1 cellular context compared by ENCODE assay signal in the genomic region with DNA sequence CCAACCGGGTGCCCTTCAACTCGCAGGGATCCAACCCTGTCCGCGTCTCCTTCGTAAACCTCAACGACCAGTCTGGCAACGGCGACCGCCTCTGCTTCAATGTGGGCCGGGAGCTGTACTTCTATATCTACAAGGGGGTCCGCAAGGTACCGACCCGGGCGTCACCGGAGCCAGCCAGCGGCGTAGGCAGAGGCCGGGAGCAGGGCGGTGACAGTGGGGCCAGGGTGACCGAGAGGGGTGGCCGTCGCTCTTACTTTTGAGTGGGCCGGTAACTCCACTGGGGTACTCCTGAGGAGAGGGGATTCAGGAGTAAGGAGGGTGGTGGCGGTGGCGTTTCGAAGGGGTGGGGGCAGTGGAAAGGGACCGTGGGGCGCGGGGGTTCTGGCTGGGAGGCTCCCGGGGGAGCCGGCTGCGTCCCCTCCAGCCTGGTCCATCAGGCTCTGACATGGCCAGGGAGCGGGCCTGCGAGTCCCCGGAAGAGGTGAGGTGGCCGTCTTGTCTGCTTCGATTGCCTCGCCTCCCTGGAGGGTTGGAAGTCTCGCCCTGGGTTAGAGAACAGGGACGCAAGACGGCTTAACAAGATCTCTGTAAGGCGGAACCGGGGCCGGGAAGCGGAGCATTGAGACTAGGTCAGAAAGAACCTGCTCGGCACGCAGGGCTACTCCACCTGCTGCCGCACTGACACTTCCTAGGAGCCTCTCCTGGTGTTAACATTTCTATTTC.
TF ChIP-seq lines count a peak whose summit lies in the region.

No MANE protein-coding gene starts in this region.

TF ChIP-seq in HepG2, 621 proteins besides CTCF, POLR2A, EP300 and RAD21 (continued from another document and continues in another):
- TF ChIP-seq, protein P1, sequence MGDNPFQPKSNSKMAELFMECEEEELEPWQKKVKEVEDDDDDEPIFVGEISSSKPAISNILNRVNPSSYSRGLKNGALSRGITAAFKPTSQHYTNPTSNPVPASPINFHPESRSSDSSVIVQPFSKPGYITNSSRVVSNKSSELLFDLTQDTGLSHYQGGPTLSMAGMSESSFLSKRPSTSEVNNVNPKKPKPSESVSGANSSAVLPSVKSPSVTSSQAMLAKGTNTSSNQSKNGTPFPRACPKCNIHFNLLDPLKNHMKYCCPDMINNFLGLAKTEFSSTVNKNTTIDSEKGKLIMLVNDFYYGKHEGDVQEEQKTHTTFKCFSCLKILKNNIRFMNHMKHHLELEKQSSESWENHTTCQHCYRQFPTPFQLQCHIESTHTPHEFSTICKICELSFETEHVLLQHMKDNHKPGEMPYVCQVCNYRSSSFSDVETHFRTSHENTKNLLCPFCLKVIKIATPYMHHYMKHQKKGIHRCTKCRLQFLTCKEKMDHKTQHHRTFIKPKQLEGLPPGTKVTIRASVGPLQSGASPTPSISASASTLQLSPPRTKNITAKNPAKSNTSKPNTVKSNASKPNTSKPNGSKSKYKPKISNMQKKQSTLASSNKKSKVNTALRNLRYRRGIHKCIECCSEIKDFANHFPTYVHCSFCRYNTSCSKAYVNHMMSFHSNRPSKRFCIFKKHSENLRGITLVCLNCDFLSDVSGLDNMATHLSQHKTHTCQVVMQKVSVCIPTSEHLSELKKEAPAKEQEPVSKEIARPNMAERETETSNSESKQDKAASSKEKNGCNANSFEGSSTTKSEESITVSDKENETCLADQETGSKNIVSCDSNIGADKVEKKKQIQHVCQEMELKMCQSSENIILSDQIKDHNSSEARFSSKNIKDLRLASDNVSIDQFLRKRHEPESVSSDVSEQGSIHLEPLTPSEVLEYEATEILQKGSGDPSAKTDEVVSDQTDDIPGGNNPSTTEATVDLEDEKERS (CRISPR knock-in tag; IDR thresholded peaks at IDR 0.05): no peak
- TF ChIP-seq, protein P2, sequence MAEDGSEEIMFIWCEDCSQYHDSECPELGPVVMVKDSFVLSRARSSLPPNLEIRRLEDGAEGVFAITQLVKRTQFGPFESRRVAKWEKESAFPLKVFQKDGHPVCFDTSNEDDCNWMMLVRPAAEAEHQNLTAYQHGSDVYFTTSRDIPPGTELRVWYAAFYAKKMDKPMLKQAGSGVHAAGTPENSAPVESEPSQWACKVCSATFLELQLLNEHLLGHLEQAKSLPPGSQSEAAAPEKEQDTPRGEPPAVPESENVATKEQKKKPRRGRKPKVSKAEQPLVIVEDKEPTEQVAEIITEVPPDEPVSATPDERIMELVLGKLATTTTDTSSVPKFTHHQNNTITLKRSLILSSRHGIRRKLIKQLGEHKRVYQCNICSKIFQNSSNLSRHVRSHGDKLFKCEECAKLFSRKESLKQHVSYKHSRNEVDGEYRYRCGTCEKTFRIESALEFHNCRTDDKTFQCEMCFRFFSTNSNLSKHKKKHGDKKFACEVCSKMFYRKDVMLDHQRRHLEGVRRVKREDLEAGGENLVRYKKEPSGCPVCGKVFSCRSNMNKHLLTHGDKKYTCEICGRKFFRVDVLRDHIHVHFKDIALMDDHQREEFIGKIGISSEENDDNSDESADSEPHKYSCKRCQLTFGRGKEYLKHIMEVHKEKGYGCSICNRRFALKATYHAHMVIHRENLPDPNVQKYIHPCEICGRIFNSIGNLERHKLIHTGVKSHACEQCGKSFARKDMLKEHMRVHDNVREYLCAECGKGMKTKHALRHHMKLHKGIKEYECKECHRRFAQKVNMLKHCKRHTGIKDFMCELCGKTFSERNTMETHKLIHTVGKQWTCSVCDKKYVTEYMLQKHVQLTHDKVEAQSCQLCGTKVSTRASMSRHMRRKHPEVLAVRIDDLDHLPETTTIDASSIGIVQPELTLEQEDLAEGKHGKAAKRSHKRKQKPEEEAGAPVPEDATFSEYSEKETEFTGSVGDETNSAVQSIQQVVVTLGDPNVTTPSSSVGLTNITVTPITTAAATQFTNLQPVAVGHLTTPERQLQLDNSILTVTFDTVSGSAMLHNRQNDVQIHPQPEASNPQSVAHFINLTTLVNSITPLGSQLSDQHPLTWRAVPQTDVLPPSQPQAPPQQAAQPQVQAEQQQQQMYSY (CRISPR knock-in tag; IDR thresholded peaks at IDR 0.05): no peak
- TF ChIP-seq KLF6 (CRISPR knock-in tag; IDR thresholded peaks at IDR 0.05) (no peak), KDM5B (CRISPR knock-in tag; IDR thresholded peaks at IDR 0.05; ENCODE audit: borderline replicate concordance) (0 out of 2 replicates have a peak, but pooled peaks have one; percentile 24), PHF5A (CRISPR knock-in tag; IDR thresholded peaks at IDR 0.05; ENCODE audit: low read depth, unreplicated experiment) (no peak), SMYD3 (CRISPR knock-in tag; IDR thresholded peaks at IDR 0.05) (no peak), ZEB1 (IDR thresholded peaks at IDR 0.05; ENCODE audit: insufficient replicate concordance, low read depth) (no peak), ZBTB7A (CRISPR knock-in tag; IDR thresholded peaks at IDR 0.05) (no peak; the same call in 1 of the 2 replicates), KAT7 (CRISPR knock-in tag; IDR thresholded peaks at IDR 0.05; ENCODE audit: borderline replicate concordance) (no peak; the same call in 1 of the 2 replicates), PHF8 (CRISPR knock-in tag; IDR thresholded peaks at IDR 0.05) (peak; percentile 13; the same call in 1 of the 2 replicates), ATF7 (IDR thresholded peaks at IDR 0.05) (no peak), ATF7 (CRISPR knock-in tag; IDR thresholded peaks at IDR 0.05) (no peak), ZNF263 (CRISPR knock-in tag; IDR thresholded peaks at IDR 0.05) (no peak), KMT2A (CRISPR knock-in tag; IDR thresholded peaks at IDR 0.05) (no peak), SRF (IDR thresholded peaks at IDR 0.05; ENCODE audit: low read depth, low read length) (no peak), GLI4 (CRISPR knock-in tag; IDR thresholded peaks at IDR 0.05; ENCODE audit: borderline replicate concordance) (0 out of 2 replicates have a peak, but pooled peaks have one; percentile 11), ZNF331 (CRISPR knock-in tag; IDR thresholded peaks at IDR 0.05) (no peak), ZNF317 (CRISPR knock-in tag; IDR thresholded peaks at IDR 0.05) (0 out of 2 replicates have a peak, but pooled peaks have one; percentile 30), ZNF547 (CRISPR knock-in tag; IDR thresholded peaks at IDR 0.05) (no peak; the same call in 1 of the 2 replicates), CAMTA2 (CRISPR knock-in tag; IDR thresholded peaks at IDR 0.05; ENCODE audit: borderline replicate concordance) (0 out of 2 replicates have a peak, but pooled peaks have one; percentile 59), KDM1A (CRISPR knock-in tag; IDR thresholded peaks at IDR 0.05) (no peak), TOPORS (CRISPR knock-in tag; IDR thresholded peaks at IDR 0.05) (no peak), JARID2 (CRISPR knock-in tag; IDR thresholded peaks at IDR 0.05; ENCODE audit: insufficient replicate concordance) (no peak), ZKSCAN1 (IDR thresholded peaks at IDR 0.05; ENCODE audit: low read length) (no peak), POGZ (CRISPR knock-in tag; IDR thresholded peaks at IDR 0.05) (no peak), XRCC5 (optimal IDR thresholded peaks at IDR 0.05; ENCODE audit: low read length) (no peak), TBP (CRISPR knock-in tag; IDR thresholded peaks at IDR 0.05) (no peak), RBM22 (optimal IDR thresholded peaks at IDR 0.05; ENCODE audit: low read length) (no peak), ZNF569 (CRISPR knock-in tag; IDR thresholded peaks at IDR 0.05; ENCODE audit: borderline replicate concordance) (no peak), IRX3 (CRISPR knock-in tag; IDR thresholded peaks at IDR 0.05; ENCODE audit: borderline replicate concordance, low read depth) (no peak), ZNF468 (CRISPR knock-in tag; IDR thresholded peaks at IDR 0.05) (no peak), ZNF709 (CRISPR knock-in tag; IDR thresholded peaks at IDR 0.05) (0 out of 2 replicates have a peak, but pooled peaks have one; percentile 67), PLRG1 (conservative IDR thresholded peaks at IDR 0.05) (no peak)
- TF ChIP-seq, protein P3, sequence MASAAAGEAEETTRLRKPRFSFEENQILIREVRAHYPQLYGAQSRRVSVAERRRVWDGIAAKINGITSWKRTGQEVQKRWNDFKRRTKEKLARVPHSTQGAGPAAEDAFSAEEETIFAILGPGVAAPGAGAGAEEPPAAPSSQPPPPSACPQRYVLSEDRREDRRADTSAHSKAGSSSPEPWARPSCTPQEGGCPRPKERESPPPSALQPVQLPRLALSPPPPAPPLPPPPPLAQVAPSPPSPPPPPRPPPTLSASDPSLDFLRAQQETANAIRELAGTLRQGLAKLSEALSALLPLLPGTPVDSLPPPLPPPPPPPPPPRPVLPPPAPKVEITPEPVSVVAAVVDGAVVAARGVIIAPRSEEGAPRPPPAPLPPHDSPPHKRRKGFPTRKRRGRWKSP (CRISPR knock-in tag; IDR thresholded peaks at IDR 0.05): no peak
- TF ChIP-seq, protein P4, sequence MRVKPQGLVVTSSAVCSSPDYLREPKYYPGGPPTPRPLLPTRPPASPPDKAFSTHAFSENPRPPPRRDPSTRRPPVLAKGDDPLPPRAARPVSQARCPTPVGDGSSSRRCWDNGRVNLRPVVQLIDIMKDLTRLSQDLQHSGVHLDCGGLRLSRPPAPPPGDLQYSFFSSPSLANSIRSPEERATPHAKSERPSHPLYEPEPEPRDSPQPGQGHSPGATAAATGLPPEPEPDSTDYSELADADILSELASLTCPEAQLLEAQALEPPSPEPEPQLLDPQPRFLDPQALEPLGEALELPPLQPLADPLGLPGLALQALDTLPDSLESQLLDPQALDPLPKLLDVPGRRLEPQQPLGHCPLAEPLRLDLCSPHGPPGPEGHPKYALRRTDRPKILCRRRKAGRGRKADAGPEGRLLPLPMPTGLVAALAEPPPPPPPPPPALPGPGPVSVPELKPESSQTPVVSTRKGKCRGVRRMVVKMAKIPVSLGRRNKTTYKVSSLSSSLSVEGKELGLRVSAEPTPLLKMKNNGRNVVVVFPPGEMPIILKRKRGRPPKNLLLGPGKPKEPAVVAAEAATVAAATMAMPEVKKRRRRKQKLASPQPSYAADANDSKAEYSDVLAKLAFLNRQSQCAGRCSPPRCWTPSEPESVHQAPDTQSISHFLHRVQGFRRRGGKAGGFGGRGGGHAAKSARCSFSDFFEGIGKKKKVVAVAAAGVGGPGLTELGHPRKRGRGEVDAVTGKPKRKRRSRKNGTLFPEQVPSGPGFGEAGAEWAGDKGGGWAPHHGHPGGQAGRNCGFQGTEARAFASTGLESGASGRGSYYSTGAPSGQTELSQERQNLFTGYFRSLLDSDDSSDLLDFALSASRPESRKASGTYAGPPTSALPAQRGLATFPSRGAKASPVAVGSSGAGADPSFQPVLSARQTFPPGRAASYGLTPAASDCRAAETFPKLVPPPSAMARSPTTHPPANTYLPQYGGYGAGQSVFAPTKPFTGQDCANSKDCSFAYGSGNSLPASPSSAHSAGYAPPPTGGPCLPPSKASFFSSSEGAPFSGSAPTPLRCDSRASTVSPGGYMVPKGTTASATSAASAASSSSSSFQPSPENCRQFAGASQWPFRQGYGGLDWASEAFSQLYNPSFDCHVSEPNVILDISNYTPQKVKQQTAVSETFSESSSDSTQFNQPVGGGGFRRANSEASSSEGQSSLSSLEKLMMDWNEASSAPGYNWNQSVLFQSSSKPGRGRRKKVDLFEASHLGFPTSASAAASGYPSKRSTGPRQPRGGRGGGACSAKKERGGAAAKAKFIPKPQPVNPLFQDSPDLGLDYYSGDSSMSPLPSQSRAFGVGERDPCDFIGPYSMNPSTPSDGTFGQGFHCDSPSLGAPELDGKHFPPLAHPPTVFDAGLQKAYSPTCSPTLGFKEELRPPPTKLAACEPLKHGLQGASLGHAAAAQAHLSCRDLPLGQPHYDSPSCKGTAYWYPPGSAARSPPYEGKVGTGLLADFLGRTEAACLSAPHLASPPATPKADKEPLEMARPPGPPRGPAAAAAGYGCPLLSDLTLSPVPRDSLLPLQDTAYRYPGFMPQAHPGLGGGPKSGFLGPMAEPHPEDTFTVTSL (CRISPR knock-in tag; IDR thresholded peaks at IDR 0.05; ENCODE audit: borderline replicate concordance): 0 out of 2 replicates have a peak, but pooled peaks have one; percentile 15
- TF ChIP-seq, protein P5, sequence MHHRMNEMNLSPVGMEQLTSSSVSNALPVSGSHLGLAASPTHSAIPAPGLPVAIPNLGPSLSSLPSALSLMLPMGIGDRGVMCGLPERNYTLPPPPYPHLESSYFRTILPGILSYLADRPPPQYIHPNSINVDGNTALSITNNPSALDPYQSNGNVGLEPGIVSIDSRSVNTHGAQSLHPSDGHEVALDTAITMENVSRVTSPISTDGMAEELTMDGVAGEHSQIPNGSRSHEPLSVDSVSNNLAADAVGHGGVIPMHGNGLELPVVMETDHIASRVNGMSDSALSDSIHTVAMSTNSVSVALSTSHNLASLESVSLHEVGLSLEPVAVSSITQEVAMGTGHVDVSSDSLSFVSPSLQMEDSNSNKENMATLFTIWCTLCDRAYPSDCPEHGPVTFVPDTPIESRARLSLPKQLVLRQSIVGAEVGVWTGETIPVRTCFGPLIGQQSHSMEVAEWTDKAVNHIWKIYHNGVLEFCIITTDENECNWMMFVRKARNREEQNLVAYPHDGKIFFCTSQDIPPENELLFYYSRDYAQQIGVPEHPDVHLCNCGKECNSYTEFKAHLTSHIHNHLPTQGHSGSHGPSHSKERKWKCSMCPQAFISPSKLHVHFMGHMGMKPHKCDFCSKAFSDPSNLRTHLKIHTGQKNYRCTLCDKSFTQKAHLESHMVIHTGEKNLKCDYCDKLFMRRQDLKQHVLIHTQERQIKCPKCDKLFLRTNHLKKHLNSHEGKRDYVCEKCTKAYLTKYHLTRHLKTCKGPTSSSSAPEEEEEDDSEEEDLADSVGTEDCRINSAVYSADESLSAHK (CRISPR knock-in tag; IDR thresholded peaks at IDR 0.05; ENCODE audit: borderline replicate concordance): no peak
- TF ChIP-seq, protein P6, sequence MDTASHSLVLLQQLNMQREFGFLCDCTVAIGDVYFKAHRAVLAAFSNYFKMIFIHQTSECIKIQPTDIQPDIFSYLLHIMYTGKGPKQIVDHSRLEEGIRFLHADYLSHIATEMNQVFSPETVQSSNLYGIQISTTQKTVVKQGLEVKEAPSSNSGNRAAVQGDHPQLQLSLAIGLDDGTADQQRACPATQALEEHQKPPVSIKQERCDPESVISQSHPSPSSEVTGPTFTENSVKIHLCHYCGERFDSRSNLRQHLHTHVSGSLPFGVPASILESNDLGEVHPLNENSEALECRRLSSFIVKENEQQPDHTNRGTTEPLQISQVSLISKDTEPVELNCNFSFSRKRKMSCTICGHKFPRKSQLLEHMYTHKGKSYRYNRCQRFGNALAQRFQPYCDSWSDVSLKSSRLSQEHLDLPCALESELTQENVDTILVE (CRISPR knock-in tag; IDR thresholded peaks at IDR 0.05): 0 out of 2 replicates have a peak, but pooled peaks have one; percentile 1
- TF ChIP-seq, protein P7, sequence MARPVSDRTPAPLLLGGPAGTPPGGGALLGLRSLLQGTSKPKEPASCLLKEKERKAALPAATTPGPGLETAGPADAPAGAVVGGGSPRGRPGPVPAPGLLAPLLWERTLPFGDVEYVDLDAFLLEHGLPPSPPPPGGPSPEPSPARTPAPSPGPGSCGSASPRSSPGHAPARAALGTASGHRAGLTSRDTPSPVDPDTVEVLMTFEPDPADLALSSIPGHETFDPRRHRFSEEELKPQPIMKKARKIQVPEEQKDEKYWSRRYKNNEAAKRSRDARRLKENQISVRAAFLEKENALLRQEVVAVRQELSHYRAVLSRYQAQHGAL (CRISPR knock-in tag; IDR thresholded peaks at IDR 0.05; ENCODE audit: not compliant biosample characterization): no peak
